ENCODE assay signal across 1 cellular context in genomic region chr21:15659768-15660423, GRCh38.
TF ChIP-seq lines count a peak whose summit lies in the region.

No MANE protein-coding gene starts in this region.

TF ChIP-seq in K562, 482 proteins besides CTCF, POLR2A, EP300 and RAD21 (continued from another document):
- TF ChIP-seq, protein P1, sequence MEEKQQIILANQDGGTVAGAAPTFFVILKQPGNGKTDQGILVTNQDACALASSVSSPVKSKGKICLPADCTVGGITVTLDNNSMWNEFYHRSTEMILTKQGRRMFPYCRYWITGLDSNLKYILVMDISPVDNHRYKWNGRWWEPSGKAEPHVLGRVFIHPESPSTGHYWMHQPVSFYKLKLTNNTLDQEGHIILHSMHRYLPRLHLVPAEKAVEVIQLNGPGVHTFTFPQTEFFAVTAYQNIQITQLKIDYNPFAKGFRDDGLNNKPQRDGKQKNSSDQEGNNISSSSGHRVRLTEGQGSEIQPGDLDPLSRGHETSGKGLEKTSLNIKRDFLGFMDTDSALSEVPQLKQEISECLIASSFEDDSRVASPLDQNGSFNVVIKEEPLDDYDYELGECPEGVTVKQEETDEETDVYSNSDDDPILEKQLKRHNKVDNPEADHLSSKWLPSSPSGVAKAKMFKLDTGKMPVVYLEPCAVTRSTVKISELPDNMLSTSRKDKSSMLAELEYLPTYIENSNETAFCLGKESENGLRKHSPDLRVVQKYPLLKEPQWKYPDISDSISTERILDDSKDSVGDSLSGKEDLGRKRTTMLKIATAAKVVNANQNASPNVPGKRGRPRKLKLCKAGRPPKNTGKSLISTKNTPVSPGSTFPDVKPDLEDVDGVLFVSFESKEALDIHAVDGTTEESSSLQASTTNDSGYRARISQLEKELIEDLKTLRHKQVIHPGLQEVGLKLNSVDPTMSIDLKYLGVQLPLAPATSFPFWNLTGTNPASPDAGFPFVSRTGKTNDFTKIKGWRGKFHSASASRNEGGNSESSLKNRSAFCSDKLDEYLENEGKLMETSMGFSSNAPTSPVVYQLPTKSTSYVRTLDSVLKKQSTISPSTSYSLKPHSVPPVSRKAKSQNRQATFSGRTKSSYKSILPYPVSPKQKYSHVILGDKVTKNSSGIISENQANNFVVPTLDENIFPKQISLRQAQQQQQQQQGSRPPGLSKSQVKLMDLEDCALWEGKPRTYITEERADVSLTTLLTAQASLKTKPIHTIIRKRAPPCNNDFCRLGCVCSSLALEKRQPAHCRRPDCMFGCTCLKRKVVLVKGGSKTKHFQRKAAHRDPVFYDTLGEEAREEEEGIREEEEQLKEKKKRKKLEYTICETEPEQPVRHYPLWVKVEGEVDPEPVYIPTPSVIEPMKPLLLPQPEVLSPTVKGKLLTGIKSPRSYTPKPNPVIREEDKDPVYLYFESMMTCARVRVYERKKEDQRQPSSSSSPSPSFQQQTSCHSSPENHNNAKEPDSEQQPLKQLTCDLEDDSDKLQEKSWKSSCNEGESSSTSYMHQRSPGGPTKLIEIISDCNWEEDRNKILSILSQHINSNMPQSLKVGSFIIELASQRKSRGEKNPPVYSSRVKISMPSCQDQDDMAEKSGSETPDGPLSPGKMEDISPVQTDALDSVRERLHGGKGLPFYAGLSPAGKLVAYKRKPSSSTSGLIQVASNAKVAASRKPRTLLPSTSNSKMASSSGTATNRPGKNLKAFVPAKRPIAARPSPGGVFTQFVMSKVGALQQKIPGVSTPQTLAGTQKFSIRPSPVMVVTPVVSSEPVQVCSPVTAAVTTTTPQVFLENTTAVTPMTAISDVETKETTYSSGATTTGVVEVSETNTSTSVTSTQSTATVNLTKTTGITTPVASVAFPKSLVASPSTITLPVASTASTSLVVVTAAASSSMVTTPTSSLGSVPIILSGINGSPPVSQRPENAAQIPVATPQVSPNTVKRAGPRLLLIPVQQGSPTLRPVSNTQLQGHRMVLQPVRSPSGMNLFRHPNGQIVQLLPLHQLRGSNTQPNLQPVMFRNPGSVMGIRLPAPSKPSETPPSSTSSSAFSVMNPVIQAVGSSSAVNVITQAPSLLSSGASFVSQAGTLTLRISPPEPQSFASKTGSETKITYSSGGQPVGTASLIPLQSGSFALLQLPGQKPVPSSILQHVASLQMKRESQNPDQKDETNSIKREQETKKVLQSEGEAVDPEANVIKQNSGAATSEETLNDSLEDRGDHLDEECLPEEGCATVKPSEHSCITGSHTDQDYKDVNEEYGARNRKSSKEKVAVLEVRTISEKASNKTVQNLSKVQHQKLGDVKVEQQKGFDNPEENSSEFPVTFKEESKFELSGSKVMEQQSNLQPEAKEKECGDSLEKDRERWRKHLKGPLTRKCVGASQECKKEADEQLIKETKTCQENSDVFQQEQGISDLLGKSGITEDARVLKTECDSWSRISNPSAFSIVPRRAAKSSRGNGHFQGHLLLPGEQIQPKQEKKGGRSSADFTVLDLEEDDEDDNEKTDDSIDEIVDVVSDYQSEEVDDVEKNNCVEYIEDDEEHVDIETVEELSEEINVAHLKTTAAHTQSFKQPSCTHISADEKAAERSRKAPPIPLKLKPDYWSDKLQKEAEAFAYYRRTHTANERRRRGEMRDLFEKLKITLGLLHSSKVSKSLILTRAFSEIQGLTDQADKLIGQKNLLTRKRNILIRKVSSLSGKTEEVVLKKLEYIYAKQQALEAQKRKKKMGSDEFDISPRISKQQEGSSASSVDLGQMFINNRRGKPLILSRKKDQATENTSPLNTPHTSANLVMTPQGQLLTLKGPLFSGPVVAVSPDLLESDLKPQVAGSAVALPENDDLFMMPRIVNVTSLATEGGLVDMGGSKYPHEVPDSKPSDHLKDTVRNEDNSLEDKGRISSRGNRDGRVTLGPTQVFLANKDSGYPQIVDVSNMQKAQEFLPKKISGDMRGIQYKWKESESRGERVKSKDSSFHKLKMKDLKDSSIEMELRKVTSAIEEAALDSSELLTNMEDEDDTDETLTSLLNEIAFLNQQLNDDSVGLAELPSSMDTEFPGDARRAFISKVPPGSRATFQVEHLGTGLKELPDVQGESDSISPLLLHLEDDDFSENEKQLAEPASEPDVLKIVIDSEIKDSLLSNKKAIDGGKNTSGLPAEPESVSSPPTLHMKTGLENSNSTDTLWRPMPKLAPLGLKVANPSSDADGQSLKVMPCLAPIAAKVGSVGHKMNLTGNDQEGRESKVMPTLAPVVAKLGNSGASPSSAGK (IDR thresholded peaks at IDR 0.05) = no peak
- TF ChIP-seq FIP1L1 (IDR thresholded peaks at IDR 0.05; ENCODE audit: low read depth, low read length, poor library complexity, severe bottlenecking) (no peak), HCFC1 (IDR thresholded peaks at IDR 0.05; ENCODE audit: low read depth, low read length) (no peak), FOXJ3 (CRISPR knock-in tag; IDR thresholded peaks at IDR 0.05) (no peak), ELF1 (tag; IDR thresholded peaks at IDR 0.05) (no peak), FOXA1 (IDR thresholded peaks at IDR 0.05; ENCODE audit: borderline replicate concordance) (no peak), ZNF449 (CRISPR knock-in tag; IDR thresholded peaks at IDR 0.05) (no peak), ZNF316 (IDR thresholded peaks at IDR 0.05) (no peak), GTF2A2 (tag; IDR thresholded peaks at IDR 0.05) (no peak), CHAMP1 (IDR thresholded peaks at IDR 0.05) (no peak), HNRNPLL (IDR thresholded peaks at IDR 0.05; ENCODE audit: low read depth, low read length, poor library complexity, severe bottlenecking) (no peak), STAT5A (IDR thresholded peaks at IDR 0.05; ENCODE audit: borderline replicate concordance, low read length) (no peak)
- TF ChIP-seq, protein P2, sequence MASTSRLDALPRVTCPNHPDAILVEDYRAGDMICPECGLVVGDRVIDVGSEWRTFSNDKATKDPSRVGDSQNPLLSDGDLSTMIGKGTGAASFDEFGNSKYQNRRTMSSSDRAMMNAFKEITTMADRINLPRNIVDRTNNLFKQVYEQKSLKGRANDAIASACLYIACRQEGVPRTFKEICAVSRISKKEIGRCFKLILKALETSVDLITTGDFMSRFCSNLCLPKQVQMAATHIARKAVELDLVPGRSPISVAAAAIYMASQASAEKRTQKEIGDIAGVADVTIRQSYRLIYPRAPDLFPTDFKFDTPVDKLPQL (IDR thresholded peaks at IDR 0.05; ENCODE audit: extremely low read depth, insufficient read length) = no peak
